21 cellular contexts compared by ENCODE assay signal in the genomic region with DNA sequence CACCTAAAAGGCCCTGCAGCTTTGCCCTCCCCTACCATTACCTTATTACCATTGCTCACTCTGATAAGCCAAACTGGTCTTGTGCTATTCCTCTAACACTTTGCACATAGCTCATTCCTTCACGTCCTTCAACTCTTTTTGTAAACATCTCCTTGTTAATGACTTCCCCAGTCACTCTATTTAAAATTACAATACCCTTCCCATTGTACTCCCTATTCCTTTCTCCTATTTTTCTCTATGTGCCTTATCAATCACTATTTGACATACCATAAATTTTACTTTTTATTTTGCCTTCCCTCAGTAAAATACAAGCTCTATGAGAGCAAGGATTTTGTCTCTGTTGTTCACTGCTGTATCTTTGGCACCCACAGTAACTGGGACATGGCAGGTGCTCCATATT. TPM values are rescaled to one million over a fixed set of nuclear protein-coding genes. Genes with fewer than 3 reads are reported as not detected.
"Had no signal": no experiment of that assay in that cellular context is flagged by ENCODE, and none has a peak within 500 bp of the region (broad histone marks: within the 10 kb centered on the region; RNA-seq: fewer than 3 reads in every experiment).

No MANE protein-coding gene starts in this region.

- H3K27ac ChIP-seq: ascending aorta, left ventricle myocardium inferior, parathyroid adenoma, SK-N-MC, stomach, thoracic aorta, uterus had no signal

- H3K36me3 ChIP-seq: uterus had no signal

- H3K9me3 ChIP-seq: ascending aorta, left ventricle myocardium inferior, stomach, thoracic aorta, uterus had no signal

- FAIRE-seq: bronchial epithelial cell, colon, endothelial cell of umbilical vein, islet of Langerhans had no signal

- H3K4me3 ChIP-seq: ascending aorta, left ventricle myocardium inferior, SK-N-MC, stomach, thoracic aorta, uterus had no signal

- H3K27me3 ChIP-seq: ascending aorta, stomach, uterus had no signal

- DNase-seq: activated CD4-positive, alpha-beta T cell treated with anti-CD3 and anti-CD28 coated beads, Interleukin-2, amount 50 U/mL, for 48 hours; activated CD4-positive, CD25-positive, alpha-beta regulatory T cell; foreskin melanocyte; head of caudate nucleus; left ventricle myocardium inferior; mesenchymal stem cell; retina; stimulated activated CD4-positive, alpha-beta T cell treated with anti-CD3 and anti-CD28 coated beads, Interleukin-15, amount 100 ng/mL, for 24 hours; stimulated activated CD4-positive, alpha-beta T cell treated with anti-CD3 and anti-CD28 coated beads, Interleukin-4, amount 100 ng/mL, for 4 hours; stomach; T-helper 1 cell; uterus had no signal

- H3K9me3 Mint-ChIP-seq: activated T-helper 2 cell treated with anti-CD3 and anti-CD28 coated beads, Interferon-gamma antibody, Interleukin-2, Interleukin-4, amounts not matched to agents 10 μg/mL and 5 μg/mL and 100 μg/mL, durations not matched to agents 14 hours and 24 hours and 36 hours had no signal

RNA-seq across cellular contexts. Expression of a gene that starts 30.6 kb away (rescaled TPM):
- total RNA-seq: activated T-helper 2 cell treated with anti-CD3 and anti-CD28 coated beads, Interferon-gamma antibody, Interleukin-2, Interleukin-4, amounts not matched to agents 10 μg/mL and 5 μg/mL and 100 μg/mL, durations not matched to agents 14 hours and 24 hours and 36 hours had no signal
